Comparison of ENCODE assay signal across 21 cellular contexts in the genomic region with DNA sequence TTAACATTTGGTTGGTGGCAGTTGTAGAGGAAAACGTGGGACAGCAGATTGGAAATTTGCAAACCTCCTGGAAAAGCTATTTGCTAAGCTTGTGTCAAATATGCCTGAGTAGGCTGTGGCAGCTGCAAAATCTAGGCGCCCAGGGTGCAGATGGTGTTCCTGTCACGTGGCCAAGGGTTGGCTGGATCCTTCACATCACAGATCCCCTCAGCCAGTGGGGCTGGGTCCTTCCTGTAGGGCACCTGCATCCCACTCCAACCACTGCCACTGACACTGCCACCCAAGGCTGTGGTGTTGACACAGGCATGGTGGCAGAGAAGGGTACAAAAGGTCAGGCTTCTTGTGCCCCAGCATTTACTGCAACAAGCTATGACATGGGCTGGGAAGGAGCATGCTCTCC.
DNase-seq lines count a peak whose midpoint lies in the region; ATAC-seq and TF ChIP-seq lines count a peak whose summit lies in the region.
"Had no signal": no experiment of that assay in that cellular context is flagged by ENCODE, and none has a peak within 500 bp of the region (broad histone marks: within the 10 kb centered on the region; RNA-seq: fewer than 3 reads in every experiment).

No MANE protein-coding gene starts in this region.

- intact Hi-C loops in activated CD8-positive, alpha-beta T cell treated with anti-CD3 and anti-CD28 coated beads for 36 hours (cut with micrococcal nuclease) = no loop called here

- H3K9me3 Mint-ChIP-seq in activated CD8-positive, alpha-beta T cell treated with anti-CD3 and anti-CD28 coated beads, Interleukin-2, amount 10 ng/mL, durations not matched to agents 7 days and 5 days (ENCODE audit: insufficient read depth) = peaks cover 8% of the 10 kb centered on the region
- H3K9me3 Mint-ChIP-seq in activated CD8-positive, alpha-beta T cell treated with anti-CD3 and anti-CD28 coated beads for 36 hours = no peaks in the 10 kb centered on the region
- H3K9me3 Mint-ChIP-seq: T-helper 1 cell treated with Interleukin-12 subunit alpha and Interleukin-12 subunit beta and Interleukin-4 antibody, amounts not matched to agents 30 μg/mL and 1 μg/mL, for 36 hours had no signal

- CTCF ChIA-PET in activated CD8-positive, alpha-beta T cell treated with anti-CD3 and anti-CD28 coated beads, Interleukin-2, amount 10 ng/mL, durations not matched to agents 7 days and 5 days (lab: Charles Lee) = interaction anchor here (0.8 to 3.0 kb wide), 6 partner anchors 9 to 350 kb away, joined by 3 to 12 read pairs (median 4); no protein-coding TSS in a partner anchor
- CTCF ChIA-PET in activated CD8-positive, alpha-beta T cell treated with anti-CD3 and anti-CD28 coated beads for 36 hours (lab: Charles Lee) = interaction anchor here (2.0 kb wide), 1 partner anchor 46 kb away, joined by 13 read pairs; no protein-coding TSS in a partner anchor

- no peak overlapping the region for H2BK5ac ChIP-seq in trophoblast cell (ENCODE audit: low read depth, low read length, poor library complexity)

- no peak overlapping the region for H3K27ac Mint-ChIP-seq in activated CD8-positive, alpha-beta T cell treated with anti-CD3 and anti-CD28 coated beads, Interleukin-2, amount 10 ng/mL, durations not matched to agents 7 days and 5 days
- no peak overlapping the region for H3K27ac Mint-ChIP-seq in activated CD8-positive, alpha-beta T cell treated with anti-CD3 and anti-CD28 coated beads for 36 hours
- H3K27ac Mint-ChIP-seq: B cell; GM23338; T-helper 1 cell treated with Interleukin-12 subunit alpha and Interleukin-12 subunit beta and Interleukin-4 antibody, amounts not matched to agents 30 μg/mL and 1 μg/mL, for 36 hours had no signal

- H4K91ac ChIP-seq in trophoblast cell (ENCODE audit: low read depth, low read length) = no peak overlapping the region

- H3K27me3 Mint-ChIP-seq in activated CD8-positive, alpha-beta T cell treated with anti-CD3 and anti-CD28 coated beads, Interleukin-2, amount 10 ng/mL, durations not matched to agents 7 days and 5 days (ENCODE audit: low read depth) = peaks cover 2% of the 10 kb centered on the region
- no peaks in the 10 kb centered on the region for H3K27me3 Mint-ChIP-seq in activated CD8-positive, alpha-beta T cell treated with anti-CD3 and anti-CD28 coated beads for 36 hours

- H3K14ac ChIP-seq in trophoblast cell (ENCODE audit: low read length) = no peak overlapping the region

- no peak overlapping the region for H3K23ac ChIP-seq in trophoblast cell (ENCODE audit: low read length)

- ATAC-seq in activated CD8-positive, alpha-beta T cell treated with anti-CD3 and anti-CD28 coated beads, Interleukin-2, amount 10 ng/mL, durations not matched to agents 7 days and 5 days = no peak
- no peak for ATAC-seq in activated CD8-positive, alpha-beta T cell treated with anti-CD3 and anti-CD28 coated beads for 36 hours
- no peak for ATAC-seq in HG02840 (IDR thresholded peaks at IDR 0.05; ENCODE audit: low FRiP score, unreplicated experiment)
- ATAC-seq: A549, GM23338 had no signal

- H4K8ac ChIP-seq in trophoblast cell (ENCODE audit: low read depth, low read length) = no peak overlapping the region

- no peak overlapping the region for H4K12ac ChIP-seq in trophoblast cell (ENCODE audit: low read depth, low read length)

- H3K36me3 Mint-ChIP-seq in activated CD8-positive, alpha-beta T cell treated with anti-CD3 and anti-CD28 coated beads, Interleukin-2, amount 10 ng/mL, durations not matched to agents 7 days and 5 days (ENCODE audit: low read depth) = peaks cover 3% of the 10 kb centered on the region
- H3K36me3 Mint-ChIP-seq in activated CD8-positive, alpha-beta T cell treated with anti-CD3 and anti-CD28 coated beads for 36 hours (ENCODE audit: low read depth) = no peaks in the 10 kb centered on the region

- H3K4me3 ChIP-seq in trophoblast cell (ENCODE audit: low read depth, low read length) = peak overlapping the region; percentile 54
- H3K4me3 ChIP-seq: A549, GM23338, Peyer's patch, SJSA1 had no signal

- H3K4me1 Mint-ChIP-seq in activated CD8-positive, alpha-beta T cell treated with anti-CD3 and anti-CD28 coated beads, Interleukin-2, amount 10 ng/mL, durations not matched to agents 7 days and 5 days (ENCODE audit: low read depth) = peaks cover 50% of the 10 kb centered on the region
- peaks cover 43% of the 10 kb centered on the region for H3K4me1 Mint-ChIP-seq in activated CD8-positive, alpha-beta T cell treated with anti-CD3 and anti-CD28 coated beads for 36 hours (ENCODE audit: low read depth)
- H3K4me1 Mint-ChIP-seq: B cell, GM23338 had no signal

- POLR2A ChIA-PET in activated CD8-positive, alpha-beta T cell treated with anti-CD3 and anti-CD28 coated beads, Interleukin-2, amount 10 ng/mL, durations not matched to agents 7 days and 5 days (lab: Charles Lee) = interaction anchor here (0.6 kb wide), 1 partner anchor 11 kb away, joined by 4 read pairs; no protein-coding TSS in a partner anchor
- POLR2A ChIA-PET in activated CD8-positive, alpha-beta T cell treated with anti-CD3 and anti-CD28 coated beads for 36 hours (lab: Charles Lee) = no interaction called here

- H3K9me3 ChIP-seq in trophoblast cell (ENCODE audit: insufficient read depth, low read depth, low read length) = peaks cover 5% of the 10 kb centered on the region
- H3K9me3 ChIP-seq: A549, Peyer's patch, SJSA1 had no signal

- no peak overlapping the region for H2AFZ ChIP-seq in trophoblast cell (ENCODE audit: insufficient read depth, low read length, poor library complexity)
- H2AFZ ChIP-seq: GM23338 had no signal

- H3K4me1 ChIP-seq in trophoblast cell (ENCODE audit: control insufficient read depth in 1 of 2, insufficient read depth in 2 of 2, low read length in 2 of 2) = no peaks in the 10 kb centered on the region
- H3K4me1 ChIP-seq: A549, Peyer's patch, SJSA1 had no signal

- H3K4me2 ChIP-seq in trophoblast cell (ENCODE audit: low read length) = no peak overlapping the region
- H3K4me2 ChIP-seq: A549, GM23338, KMS-11 had no signal

- TF ChIP-seq CTCF in activated CD8-positive, alpha-beta T cell treated with anti-CD3 and anti-CD28 coated beads for 36 hours (IDR thresholded peaks at IDR 0.05) = no peak

- H3K27ac ChIP-seq in trophoblast cell (ENCODE audit: low read depth, low read length) = no peak overlapping the region
- H3K27ac ChIP-seq: A549, KMS-11, Peyer's patch, SJSA1 had no signal

- no peak overlapping the region for H3K4ac ChIP-seq in trophoblast cell (ENCODE audit: low read depth, low read length)

- H3K4me3 Mint-ChIP-seq in activated CD8-positive, alpha-beta T cell treated with anti-CD3 and anti-CD28 coated beads, Interleukin-2, amount 10 ng/mL, durations not matched to agents 7 days and 5 days = no peak overlapping the region
- H3K4me3 Mint-ChIP-seq in activated CD8-positive, alpha-beta T cell treated with anti-CD3 and anti-CD28 coated beads for 36 hours = no peak overlapping the region
- H3K4me3 Mint-ChIP-seq: B cell; GM23338; T-helper 1 cell treated with Interleukin-12 subunit alpha and Interleukin-12 subunit beta and Interleukin-4 antibody, amounts not matched to agents 30 μg/mL and 1 μg/mL, for 36 hours had no signal

- H2AK5ac ChIP-seq in trophoblast cell (ENCODE audit: low read length) = no peak overlapping the region

- H2BK12ac ChIP-seq in trophoblast cell (ENCODE audit: low read length) = no peak overlapping the region

- H3K27me3 ChIP-seq in trophoblast cell (ENCODE audit: insufficient read depth, low read length) = peaks cover 2% of the 10 kb centered on the region
- H3K27me3 ChIP-seq: Peyer's patch had no signal

- H2BK120ac ChIP-seq in trophoblast cell (ENCODE audit: insufficient read depth, low read length, poor library complexity) = no peak overlapping the region

- H3K18ac ChIP-seq in trophoblast cell (ENCODE audit: low read length) = no peak overlapping the region

- H3K79me1 ChIP-seq in trophoblast cell (ENCODE audit: low read length) = no peaks in the 10 kb centered on the region

- H3K36me3 ChIP-seq in trophoblast cell (ENCODE audit: control insufficient read depth in 1 of 2, insufficient read depth in 2 of 2, low read length in 2 of 2) = no peaks in the 10 kb centered on the region
- H3K36me3 ChIP-seq: Peyer's patch, SJSA1 had no signal

- DNase-seq in activated CD8-positive, alpha-beta T cell treated with anti-CD3 and anti-CD28 coated beads, Interleukin-2, amount 10 ng/mL, durations not matched to agents 7 days and 5 days = peak; percentile 18
- no peak for DNase-seq in activated CD8-positive, alpha-beta T cell treated with anti-CD3 and anti-CD28 coated beads for 36 hours
- DNase-seq in NCI-H2171 (lab: John Stamatoyannopoulos, UW) = peak; percentile 62
- DNase-seq in SHP77 (lab: John Stamatoyannopoulos, UW) = peak; percentile 13 to 49
- DNase-seq in trophoblast cell = no peak
- no peak for DNase-seq in NCI-H1048 (lab: John Stamatoyannopoulos, UW)
- DNase-seq in activated CD8-positive, alpha-beta memory T cell treated with anti-CD3 and anti-CD28 coated beads, Interleukin-2, amount 50 U/mL, for 4 hours = no peak
- DNase-seq: COR-L47, HCEC 1CT, NCI-H187 treated with DMSO at 0.1 percent for 48 hours, NCI-H2107, NCI-H226, NCI-H526 treated with DMSO at 0.1 percent for 48 hours, Peyer's patch had no signal

- no peaks in the 10 kb centered on the region for H3K79me2 ChIP-seq in trophoblast cell (ENCODE audit: control insufficient read depth, insufficient read depth, low read length, poor library complexity)

- no CpG with 5 or more reads among the region's 3 CpGs for WGBS in trophoblast cell (ENCODE audit: extremely low coverage, insufficient coverage, insufficient read length)

- H3K9ac ChIP-seq in trophoblast cell (ENCODE audit: low read length) = peak overlapping the region; percentile 56
- H3K9ac ChIP-seq: KMS-11 had no signal

Comparison
In these comparisons a context has a peak if more than half of its experiments do, and no peak if none do; other contexts are left out.
1. DNase-seq: peak in activated CD8-positive, alpha-beta T cell treated with anti-CD3 and anti-CD28 coated beads, Interleukin-2, amount 10 ng/mL, durations not matched to agents 7 days and 5 days (single experiment), NCI-H2171 (single experiment) and SHP77 (2 of 2); none in activated CD8-positive, alpha-beta T cell treated with anti-CD3 and anti-CD28 coated beads for 36 hours (single experiment), trophoblast cell (0 of 2), NCI-H1048 (single experiment) and activated CD8-positive, alpha-beta memory T cell treated with anti-CD3 and anti-CD28 coated beads, Interleukin-2, amount 50 U/mL, for 4 hours (single experiment).